ENCODE assay signal across 22 cellular contexts in the genomic region with DNA sequence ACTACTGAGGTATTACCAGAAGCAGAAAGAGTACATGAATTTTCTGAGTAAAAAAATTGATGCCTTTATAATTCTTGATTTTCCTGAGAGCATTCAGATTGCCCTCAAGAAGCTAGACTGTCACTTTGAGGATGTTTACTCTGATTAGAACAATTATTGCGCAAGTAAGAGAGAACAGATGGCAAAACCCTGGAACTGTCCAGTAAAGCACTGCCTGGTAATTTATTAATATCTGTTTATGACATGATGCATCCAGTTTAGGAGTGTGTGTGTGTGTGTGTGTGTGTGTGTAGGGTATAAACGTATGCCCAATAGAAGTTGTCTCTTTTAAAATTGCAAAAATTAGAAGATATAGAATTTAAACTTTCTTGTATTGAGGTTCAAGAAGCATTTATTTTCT.
DNase-seq lines count a peak whose midpoint lies in the region; ATAC-seq and TF ChIP-seq lines count a peak whose summit lies in the region.
"Had no signal": no experiment of that assay in that cellular context is flagged by ENCODE, and none has a peak within 500 bp of the region (broad histone marks: within the 10 kb centered on the region; RNA-seq: fewer than 3 reads in every experiment).

No MANE protein-coding gene starts in this region.

- peak; percentile 63 for DNase-seq in DMS 273 (lab: John Stamatoyannopoulos, UW; ENCODE audit: unreplicated experiment)
- DNase-seq in HFFc6, result peak; percentile 17
- peak; percentile 12 for DNase-seq in RPMI7951 (ENCODE audit: low read depth)
- peak; percentile 14 for DNase-seq in fibroblast of pulmonary artery (ENCODE audit: low read depth)
- DNase-seq in brain microvascular endothelial cell, result no peak
- DNase-seq in naive thymus-derived CD8-positive, alpha-beta T cell, result no peak
- no peak for DNase-seq in CD4-positive, alpha-beta T cell
- DNase-seq: activated CD4-positive, alpha-beta T cell treated with anti-CD3 and anti-CD28 coated beads for 4 hours; activated CD8-positive, alpha-beta memory T cell treated with anti-CD3 and anti-CD28 coated beads, Interleukin-2, amount 50 U/mL, for 4 hours; amygdala; CD8-positive, alpha-beta memory T cell; foreskin melanocyte; H7; hypothalamus; mammary epithelial cell; MM.1S; NCI-H187 treated with DMSO at 0.1 percent for 48 hours; NCI-H510A treated with DMSO at 0.1 percent for 48 hours; right cardiac atrium; stimulated activated CD4-positive, alpha-beta T cell treated with anti-CD3 and anti-CD28 coated beads, Interleukin-15, amount 100 ng/mL, for 24 hours; testis had no signal

- H3K27me3 ChIP-seq in brain microvascular endothelial cell (replicated peaks), result no peaks in the 10 kb centered on the region
- no peaks in the 10 kb centered on the region for H3K27me3 ChIP-seq in CD4-positive, alpha-beta T cell (ENCODE audit: control insufficient read depth, insufficient read depth, low read length)
- H3K27me3 ChIP-seq: testis had no signal

- ATAC-seq in naive thymus-derived CD8-positive, alpha-beta T cell, result no peak
- no peak for ATAC-seq in CD4-positive, alpha-beta T cell (ENCODE audit: poor library complexity)
- no peak for ATAC-seq in HG02970 (IDR thresholded peaks at IDR 0.05; ENCODE audit: low FRiP score, unreplicated experiment)
- ATAC-seq: right cardiac atrium had no signal

- POLR2A ChIA-PET in naive thymus-derived CD8-positive, alpha-beta T cell (lab: Charles Lee), result no interaction called here
- POLR2A ChIA-PET in CD4-positive, alpha-beta T cell (lab: Charles Lee), result no interaction called here

- H3K27me3 Mint-ChIP-seq in HFFc6 (ENCODE audit: insufficient read depth), result peaks cover 2% of the 10 kb centered on the region; the same call in 1 of the 2 replicates
- H3K27me3 Mint-ChIP-seq in naive thymus-derived CD8-positive, alpha-beta T cell, result peaks cover 0 to 5% (median 2%) of the 10 kb centered on the region in 5 donors
- H3K27me3 Mint-ChIP-seq in CD4-positive, alpha-beta T cell, result peaks cover 11% of the 10 kb centered on the region

- H3K36me3 ChIP-seq in brain microvascular endothelial cell (replicated peaks), result no peaks in the 10 kb centered on the region

- H3K9me3 ChIP-seq in CD4-positive, alpha-beta T cell (ENCODE audit: control insufficient read depth, low read length), result no peaks in the 10 kb centered on the region
- H3K9me3 ChIP-seq: testis had no signal

- TF ChIP-seq CTCF in HFFc6 (IDR thresholded peaks at IDR 0.05) (no peak), fibroblast of pulmonary artery (IDR thresholded peaks at IDR 0.05; ENCODE audit: low read length, missing control alignments) (no peak), brain microvascular endothelial cell (IDR thresholded peaks at IDR 0.05; ENCODE audit: low read depth, low read length, missing control alignments) (no peak)
- TF ChIP-seq CTCF in CD4-positive, alpha-beta T cell (IDR thresholded peaks at IDR 0.05), result no peak

- intact Hi-C loops in CD4-positive, alpha-beta T cell (cut with DNase I, micrococcal nuclease), result no loop called here

- H3K27ac ChIP-seq in brain microvascular endothelial cell, result no peak overlapping the region
- H3K27ac ChIP-seq in CD4-positive, alpha-beta T cell (ENCODE audit: low read depth, low read length), result no peak overlapping the region
- H3K27ac ChIP-seq: testis had no signal

- in situ Hi-C loops in brain microvascular endothelial cell (cut with HindIII; ENCODE audit: low pct_ligation_motif_present, low sequenced_read_pairs), result no loop called here

- no peak overlapping the region for H3K27ac Mint-ChIP-seq in HFFc6
- H3K27ac Mint-ChIP-seq in naive thymus-derived CD8-positive, alpha-beta T cell, result no peak overlapping the region
- no peak overlapping the region for H3K27ac Mint-ChIP-seq in CD4-positive, alpha-beta T cell
- H3K27ac Mint-ChIP-seq: CD8-positive, alpha-beta memory T cell had no signal

- H3K9me3 Mint-ChIP-seq in HFFc6, result no peaks in the 10 kb centered on the region
- no peaks in the 10 kb centered on the region for H3K9me3 Mint-ChIP-seq in naive thymus-derived CD8-positive, alpha-beta T cell
- H3K9me3 Mint-ChIP-seq in CD4-positive, alpha-beta T cell, result no peaks in the 10 kb centered on the region
- H3K9me3 Mint-ChIP-seq: CD8-positive, alpha-beta memory T cell had no signal

- CTCF ChIA-PET in CD4-positive, alpha-beta T cell (lab: Charles Lee), result no interaction called here

- no peak overlapping the region for H3K4me3 Mint-ChIP-seq in HFFc6
- no peak overlapping the region for H3K4me3 Mint-ChIP-seq in naive thymus-derived CD8-positive, alpha-beta T cell
- no peak overlapping the region for H3K4me3 Mint-ChIP-seq in CD4-positive, alpha-beta T cell
- H3K4me3 Mint-ChIP-seq: CD8-positive, alpha-beta memory T cell had no signal

- no peaks in the 10 kb centered on the region for H3K36me3 Mint-ChIP-seq in HFFc6 (ENCODE audit: low read depth)
- no peaks in the 10 kb centered on the region for H3K36me3 Mint-ChIP-seq in naive thymus-derived CD8-positive, alpha-beta T cell
- H3K36me3 Mint-ChIP-seq in CD4-positive, alpha-beta T cell (ENCODE audit: low read depth), result no peaks in the 10 kb centered on the region
- H3K36me3 Mint-ChIP-seq: CD8-positive, alpha-beta memory T cell had no signal

- H3K4me3 ChIP-seq in fibroblast of pulmonary artery (replicated peaks; ENCODE audit: low read depth, low read length) (no peak overlapping the region), brain microvascular endothelial cell (ENCODE audit: low read depth, low read length) (no peak overlapping the region)
- H3K4me3 ChIP-seq: testis had no signal

- H3K4me1 Mint-ChIP-seq in HFFc6 (ENCODE audit: low read depth), result peaks cover 21% of the 10 kb centered on the region; the same call in 1 of the 2 replicates
- no peaks in the 10 kb centered on the region for H3K4me1 Mint-ChIP-seq in naive thymus-derived CD8-positive, alpha-beta T cell
- H3K4me1 Mint-ChIP-seq in CD4-positive, alpha-beta T cell (ENCODE audit: low read depth), result no peaks in the 10 kb centered on the region
- H3K4me1 Mint-ChIP-seq: CD8-positive, alpha-beta memory T cell had no signal

Comparison
In these comparisons a context has a peak if more than half of its experiments do, and no peak if none do; other contexts are left out.
1. DNase-seq: peak in DMS 273 (single experiment), HFFc6 (single experiment), RPMI7951 (single experiment) and fibroblast of pulmonary artery (single experiment); none in brain microvascular endothelial cell (single experiment), naive thymus-derived CD8-positive, alpha-beta T cell (0 of 10) and CD4-positive, alpha-beta T cell (0 of 10).